ENCODE assay signal across 13 cellular contexts in genomic region chr10:118300266-118300665, GRCh38.
"Had no signal": no experiment of that assay in that cellular context is flagged by ENCODE, and none has a peak within 500 bp of the region (broad histone marks: within the 10 kb centered on the region; RNA-seq: fewer than 3 reads in every experiment).

No MANE protein-coding gene starts in this region.

- H3K4me3 ChIP-seq: left ventricle myocardium inferior had no signal

- H3K27ac ChIP-seq: left ventricle myocardium inferior, neutrophil, parathyroid adenoma had no signal

- H3K9me3 ChIP-seq: left ventricle myocardium inferior, neutrophil had no signal

- DNase-seq: activated CD4-positive, alpha-beta T cell treated with anti-CD3 and anti-CD28 coated beads, Interleukin-2, amount 10 ng/mL, durations not matched to agents 7 days and 5 days; activated CD8-positive, alpha-beta memory T cell treated with anti-CD3 and anti-CD28 coated beads, Interleukin-2, amount 50 U/mL, for 48 hours; activated naive CD8-positive, alpha-beta T cell treated with anti-CD3 and anti-CD28 coated beads for 36 hours; cerebellar nuclear complex; dermis blood vessel endothelial cell; islet precursor cell; left ventricle myocardium inferior; mesenchymal stem cell; naive thymus-derived CD8-positive, alpha-beta T cell; retina; T-helper 9 cell had no signal

- H3K4me1 ChIP-seq: left ventricle myocardium inferior, parathyroid adenoma had no signal
